ENCODE assay signal across 1 cellular context in genomic region chr6:4774296-4774695, GRCh38.
TF ChIP-seq lines count a peak whose summit lies in the region.

No MANE protein-coding gene starts in this region.

TF ChIP-seq in WTC11, 78 proteins besides CTCF, POLR2A, EP300 and RAD21 (continued from another document):
- TF ChIP-seq ATF2 (CRISPR knock-in tag; IDR thresholded peaks at IDR 0.05; ENCODE audit: borderline replicate concordance, low read depth) (no peak), NR2C2 (CRISPR knock-in tag; IDR thresholded peaks at IDR 0.05) (no peak), USF2 (CRISPR knock-in tag; IDR thresholded peaks at IDR 0.05) (no peak), E2F4 (CRISPR knock-in tag; IDR thresholded peaks at IDR 0.05; ENCODE audit: borderline replicate concordance, low read depth) (no peak), CDX4 (CRISPR knock-in tag; IDR thresholded peaks at IDR 0.05; ENCODE audit: borderline replicate concordance) (no peak), ZNF423 (CRISPR knock-in tag; IDR thresholded peaks at IDR 0.05) (no peak), IRF2 (CRISPR knock-in tag; IDR thresholded peaks at IDR 0.05; ENCODE audit: borderline replicate concordance, low read depth) (no peak), STAT6 (CRISPR knock-in tag; conservative IDR thresholded peaks at IDR 0.05; ENCODE audit: low read depth) (no peak), TEAD1 (CRISPR knock-in tag; IDR thresholded peaks at IDR 0.05) (no peak), ERG (CRISPR knock-in tag; IDR thresholded peaks at IDR 0.05) (no peak), ATF3 (CRISPR knock-in tag; conservative IDR thresholded peaks at IDR 0.05) (no peak), IRF1 (CRISPR knock-in tag; IDR thresholded peaks at IDR 0.05) (no peak)
